Comparison of ENCODE assay signal across 1 cellular context in the genomic region with DNA sequence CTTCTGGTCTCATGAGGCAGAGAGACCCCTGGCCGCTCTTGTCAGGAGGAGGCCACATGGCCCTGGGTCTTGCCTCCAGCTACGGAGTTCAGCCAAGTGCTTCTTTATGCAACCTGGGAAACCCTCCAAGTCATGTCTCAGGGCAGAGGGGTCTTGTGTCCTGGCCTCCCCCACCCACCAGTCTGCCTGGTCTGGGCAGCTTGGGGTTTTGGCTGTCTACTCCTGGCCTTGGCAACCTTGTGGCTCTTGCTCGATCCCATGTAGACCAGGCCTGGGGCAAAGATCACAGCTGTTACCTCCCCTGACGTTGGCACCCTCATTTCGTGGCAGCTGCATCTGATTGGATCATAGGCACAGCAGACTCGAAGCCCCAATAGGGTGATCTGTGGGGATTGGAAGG.
TF ChIP-seq lines count a peak whose summit lies in the region.

No MANE protein-coding gene starts in this region.

TF ChIP-seq in IMR-90, 13 proteins besides CTCF, POLR2A, EP300 and RAD21:
- TF ChIP-seq, protein P1, sequence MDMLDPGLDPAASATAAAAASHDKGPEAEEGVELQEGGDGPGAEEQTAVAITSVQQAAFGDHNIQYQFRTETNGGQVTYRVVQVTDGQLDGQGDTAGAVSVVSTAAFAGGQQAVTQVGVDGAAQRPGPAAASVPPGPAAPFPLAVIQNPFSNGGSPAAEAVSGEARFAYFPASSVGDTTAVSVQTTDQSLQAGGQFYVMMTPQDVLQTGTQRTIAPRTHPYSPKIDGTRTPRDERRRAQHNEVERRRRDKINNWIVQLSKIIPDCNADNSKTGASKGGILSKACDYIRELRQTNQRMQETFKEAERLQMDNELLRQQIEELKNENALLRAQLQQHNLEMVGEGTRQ (IDR thresholded peaks at IDR 0.05; ENCODE audit: low read depth, low read length) = no peak
- no peak for TF ChIP-seq NFE2L2 (IDR thresholded peaks at IDR 0.05; ENCODE audit: low read depth, low read length)
- no peak for TF ChIP-seq BHLHE40 (IDR thresholded peaks at IDR 0.05; ENCODE audit: low read depth, low read length)
- TF ChIP-seq, protein P2, sequence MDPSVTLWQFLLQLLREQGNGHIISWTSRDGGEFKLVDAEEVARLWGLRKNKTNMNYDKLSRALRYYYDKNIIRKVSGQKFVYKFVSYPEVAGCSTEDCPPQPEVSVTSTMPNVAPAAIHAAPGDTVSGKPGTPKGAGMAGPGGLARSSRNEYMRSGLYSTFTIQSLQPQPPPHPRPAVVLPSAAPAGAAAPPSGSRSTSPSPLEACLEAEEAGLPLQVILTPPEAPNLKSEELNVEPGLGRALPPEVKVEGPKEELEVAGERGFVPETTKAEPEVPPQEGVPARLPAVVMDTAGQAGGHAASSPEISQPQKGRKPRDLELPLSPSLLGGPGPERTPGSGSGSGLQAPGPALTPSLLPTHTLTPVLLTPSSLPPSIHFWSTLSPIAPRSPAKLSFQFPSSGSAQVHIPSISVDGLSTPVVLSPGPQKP (IDR thresholded peaks at IDR 0.05; ENCODE audit: borderline replicate concordance, low read depth, low read length) = no peak
- no peak for TF ChIP-seq MAFK (IDR thresholded peaks at IDR 0.05; ENCODE audit: low read depth, low read length)
TF ChIP-seq in IMR-90: peak in this region for 0.
